Comparison of ENCODE assay signal across 8 cellular contexts in genomic region chr17:60525347-60525623, GRCh38. TPM values are rescaled to one million over a fixed set of nuclear protein-coding genes. Genes with fewer than 3 reads are reported as not detected.
DNase-seq lines count a peak whose midpoint lies in the region; ATAC-seq and TF ChIP-seq lines count a peak whose summit lies in the region.

No MANE protein-coding gene starts in this region.

- DNase-seq in activated T-cell treated with anti-CD3 and anti-CD28 coated beads, Interleukin-2, amount 50 U/mL, for 72 hours, result peak in 1 of 2 donors; percentile 2
- no peak for DNase-seq in activated T-cell treated with anti-CD3 and anti-CD28 coated beads, Interleukin-2, amount 50 U/mL, for 1 hour
- peak; percentile 43 for DNase-seq in fibroblast of villous mesenchyme (ENCODE audit: low read depth)
- DNase-seq in ovary, result no peak
- no peak for DNase-seq in NCI-H1930 (lab: John Stamatoyannopoulos, UW)
- no peak for DNase-seq in stimulated activated CD4-positive, alpha-beta T cell treated with anti-CD3 and anti-CD28 coated beads, Interleukin-4, amount 100 ng/mL, for 4 hours

- peaks cover 2 to 5% of the 10 kb centered on the region in 2 donors for H3K36me3 Mint-ChIP-seq in activated T-cell treated with anti-CD3 and anti-CD28 coated beads, Interleukin-2, amount 50 U/mL, for 72 hours (ENCODE audit: insufficient read depth in 2 of 2)

- H3K4me1 ChIP-seq in ovary (ENCODE audit: insufficient read depth), result peaks cover 9% of the 10 kb centered on the region

- H3K36me3 ChIP-seq in SU-DHL-6 (ENCODE audit: low read length), result no peaks in the 10 kb centered on the region
- H3K36me3 ChIP-seq in ovary, result no peaks in the 10 kb centered on the region

- no peaks in the 10 kb centered on the region for H3K9me3 ChIP-seq in SU-DHL-6 (ENCODE audit: insufficient read depth, low read length)
- H3K9me3 ChIP-seq in ovary, result no peaks in the 10 kb centered on the region

- peak overlapping the region; percentile 100 for H3K27ac Mint-ChIP-seq in activated T-cell treated with anti-CD3 and anti-CD28 coated beads, Interleukin-2, amount 50 U/mL, for 72 hours

- peaks cover 48% of the 10 kb centered on the region for H3K4me1 Mint-ChIP-seq in activated T-cell treated with anti-CD3 and anti-CD28 coated beads, Interleukin-2, amount 50 U/mL, for 72 hours (ENCODE audit: low read depth)

- peak overlapping the region; percentile 99 for H2AFZ ChIP-seq in SU-DHL-6 (ENCODE audit: low read depth, low read length, severe bottlenecking)

- TF ChIP-seq EP300 in ovary (IDR thresholded peaks at IDR 0.05), result no peak

- H3K27me3 ChIP-seq in SU-DHL-6 (ENCODE audit: low read length) (no peaks in the 10 kb centered on the region), ovary (no peaks in the 10 kb centered on the region)

- peak overlapping the region; percentile 71 for H3K27ac ChIP-seq in SU-DHL-6 (ENCODE audit: low read depth, low read length)
- H3K27ac ChIP-seq in ovary, result peak overlapping the region; percentile 89 to 99

- H3K79me2 ChIP-seq in SU-DHL-6 (ENCODE audit: insufficient read depth, low read length), result peaks cover 61% of the 10 kb centered on the region

- ATAC-seq in activated T-cell treated with anti-CD3 and anti-CD28 coated beads, Interleukin-2, amount 50 U/mL, for 72 hours (replicated peaks in 1 of 2), result no peak
- ATAC-seq in HG02852 (IDR thresholded peaks at IDR 0.05; ENCODE audit: unreplicated experiment), result no peak

- 0% methylated on average over 8 of the region's 8 CpGs for WGBS in ovary, 3 donors

- no peaks in the 10 kb centered on the region for H3K27me3 Mint-ChIP-seq in activated T-cell treated with anti-CD3 and anti-CD28 coated beads, Interleukin-2, amount 50 U/mL, for 72 hours (ENCODE audit: low read depth)

- H3K9me3 Mint-ChIP-seq in activated T-cell treated with anti-CD3 and anti-CD28 coated beads, Interleukin-2, amount 50 U/mL, for 72 hours, result no peaks in the 10 kb centered on the region

- intact Hi-C loops in ovary (cut with DNase I), result loop anchor here (2.0 to 10.0 kb wide), 4 partner anchors 50 to 80 kb away; partner anchors contain the start of gene PPM1D (in 4 of the 4)

- H3F3A ChIP-seq in SU-DHL-6 (ENCODE audit: insufficient read depth), result no peaks in the 10 kb centered on the region; the same call in 1 of the 2 replicates

- TF ChIP-seq CTCF in SU-DHL-6 (IDR thresholded peaks at IDR 0.05; ENCODE audit: insufficient read depth, low read length, poor library complexity, severe bottlenecking), result no peak
- no peak for TF ChIP-seq CTCF in fibroblast of villous mesenchyme (IDR thresholded peaks at IDR 0.05; ENCODE audit: insufficient read depth, low read depth, low read length)
- TF ChIP-seq CTCF in ovary (IDR thresholded peaks at IDR 0.05), result no peak

- no peak for TF ChIP-seq POLR2A in ovary (IDR thresholded peaks at IDR 0.05)

- no peaks in the 10 kb centered on the region for H4K20me1 ChIP-seq in SU-DHL-6 (ENCODE audit: low read depth, low read length)

- H3K4me3 ChIP-seq in SU-DHL-6 (ENCODE audit: insufficient read depth, low read length, poor library complexity, severe bottlenecking), result peak overlapping the region; percentile 98
- H3K4me3 ChIP-seq in fibroblast of villous mesenchyme (ENCODE audit: low read depth, low read length), result peak overlapping the region; percentile 100
- H3K4me3 ChIP-seq in ovary, result peak overlapping the region; percentile 81

- peak overlapping the region; percentile 99 for H3K9ac ChIP-seq in SU-DHL-6 (ENCODE audit: low read length)

- H3K4me3 Mint-ChIP-seq in activated T-cell treated with anti-CD3 and anti-CD28 coated beads, Interleukin-2, amount 50 U/mL, for 72 hours, result peak overlapping the region; percentile 98 to 99

- peak overlapping the region; percentile 96 for H3K4me2 ChIP-seq in SU-DHL-6 (ENCODE audit: low read depth, low read length, poor library complexity, severe bottlenecking)

- H3K9me2 ChIP-seq in SU-DHL-6 (replicated peaks; ENCODE audit: insufficient read depth, low read length), result no peaks in the 10 kb centered on the region

RNA-seq across cellular contexts. Expression of gene APPBP2, which starts 0.8 kb away (rescaled TPM):
- 10 to 100 TPM; 29.4 to 29.6 TPM for total RNA-seq in activated T-cell treated with anti-CD3 and anti-CD28 coated beads, Interleukin-2, amount 50 U/mL, for 72 hours
- total RNA-seq in fibroblast of villous mesenchyme, result 42.8 and 69.1 TPM in 2 replicates
- total RNA-seq in ovary, result 10 to 100 TPM; 27.0 to 72.1 (median 55.0) TPM
- 10 to 100 TPM; 14.4 to 24.5 TPM for polyA plus RNA-seq in ovary
